In genomic region chr20:53935353-53936084, GRCh38 we compare ENCODE assay signal across 1 cellular context.
TF ChIP-seq lines count a peak whose summit lies in the region.

No MANE protein-coding gene starts in this region.

TF ChIP-seq in K562, 482 proteins besides CTCF, POLR2A, EP300 and RAD21 (continued from another document):
- peak; percentile 61 for TF ChIP-seq MGA (IDR thresholded peaks at IDR 0.05)
- 0 out of 2 replicates have a peak, but pooled peaks have one; percentile 44 for TF ChIP-seq MECOM (CRISPR knock-in tag; IDR thresholded peaks at IDR 0.05)
- peak; percentile 74 for TF ChIP-seq ZNF592 (IDR thresholded peaks at IDR 0.05)
- 0 out of 2 replicates have a peak, but pooled peaks have one; percentile 45 for TF ChIP-seq HDAC8 (tag; IDR thresholded peaks at IDR 0.05)
- no peak for TF ChIP-seq TFAM (CRISPR knock-in tag; conservative IDR thresholded peaks at IDR 0.05)
- TF ChIP-seq SMC3 (conservative IDR thresholded peaks at IDR 0.05; ENCODE audit: insufficient read depth, low read depth, low read length), result no peak
- no peak for TF ChIP-seq MBD1 (CRISPR knock-in tag; IDR thresholded peaks at IDR 0.05)
- peak in 1 of 2 experiments; percentile 46 for TF ChIP-seq E2F6 (IDR thresholded peaks at IDR 0.05; ENCODE audit: borderline replicate concordance in 1 of 2, extremely low read depth in 1 of 2, insufficient read depth in 1 of 2, insufficient read length in 1 of 2, low read depth in 1 of 2, low read length in 1 of 2, poor library complexity in 1 of 2, severe bottlenecking in 1 of 2)
- no peak for TF ChIP-seq ILF3 (IDR thresholded peaks at IDR 0.05; ENCODE audit: borderline replicate concordance)
- peak; percentile 45 for TF ChIP-seq MYC (IDR thresholded peaks at IDR 0.05; ENCODE audit: low read depth, low read length)
- TF ChIP-seq MYC (CRISPR knock-in tag; IDR thresholded peaks at IDR 0.05; ENCODE audit: borderline replicate concordance, low read depth), result no peak
- TF ChIP-seq THRB (CRISPR knock-in tag; conservative IDR thresholded peaks at IDR 0.05), result no peak
- 0 out of 2 replicates have a peak, but pooled peaks have one; percentile 35 for TF ChIP-seq ZNF766 (CRISPR knock-in tag; conservative IDR thresholded peaks at IDR 0.05)
- TF ChIP-seq L3MBTL2 (IDR thresholded peaks at IDR 0.05), result peak; percentile 70
- peak; percentile 58 for TF ChIP-seq NFRKB (IDR thresholded peaks at IDR 0.05; ENCODE audit: low read depth)
- TF ChIP-seq BCLAF1 (IDR thresholded peaks at IDR 0.05; ENCODE audit: borderline replicate concordance in 1 of 2, control insufficient read depth in 1 of 2, low read depth in 2 of 2, low read length in 1 of 2), result no peak
- TF ChIP-seq CXXC5 (CRISPR knock-in tag; IDR thresholded peaks at IDR 0.05), result peak; percentile 28; the same call in 1 of the 2 replicates
- TF ChIP-seq ZNF589 (CRISPR knock-in tag; IDR thresholded peaks at IDR 0.05; ENCODE audit: low read depth), result 0 out of 2 replicates have a peak, but pooled peaks have one; percentile 20
- peak in 1 of 3 experiments; percentile 93; a peak in 2 of 6 replicates for TF ChIP-seq ZBTB11 (CRISPR knock-in tag; IDR thresholded peaks at IDR 0.05)
- TF ChIP-seq RAD51 (IDR thresholded peaks at IDR 0.05; ENCODE audit: borderline replicate concordance, low read depth), result 0 out of 2 replicates have a peak, but pooled peaks have one; percentile 25
